ENCODE assay signal across 11 cellular contexts in genomic region chr1:112783059-112783458, GRCh38.
"Had no signal": no experiment of that assay in that cellular context is flagged by ENCODE, and none has a peak within 500 bp of the region (broad histone marks: within the 10 kb centered on the region; RNA-seq: fewer than 3 reads in every experiment).

No MANE protein-coding gene starts in this region.

- FAIRE-seq: H1, H54 had no signal

- H3K36me3 ChIP-seq: HAP-1 had no signal

- ATAC-seq: GM23338, HCT116 had no signal

- H3K27ac ChIP-seq: GM23248 had no signal

- H3K4me3 Mint-ChIP-seq: GM23338, H9, HFFc6 had no signal

- H2AFZ ChIP-seq: GM23248, GM23338 had no signal

- H3K9ac ChIP-seq: GM23248 had no signal

- H3K4me3 ChIP-seq: GM23248, GM23338, HAP-1 had no signal

- H3K4me1 ChIP-seq: HAP-1 had no signal

- H3K27ac Mint-ChIP-seq: GM23338, H9, HFFc6 had no signal

- DNase-seq: GM23248, GOT3, H7, H9, HCEC 1CT, HFFc6 had no signal

- H3K4me2 ChIP-seq: GM23338 had no signal
